9 cellular contexts compared by ENCODE assay signal in genomic region chr16:3188925-3189825, GRCh38. TPM values are rescaled to one million over a fixed set of nuclear protein-coding genes. Genes with fewer than 3 reads are reported as not detected.
DNase-seq lines count a peak whose midpoint lies in the region; ATAC-seq, FAIRE-seq and TF ChIP-seq lines count a peak whose summit lies in the region.
"Had no signal": no experiment of that assay in that cellular context is flagged by ENCODE, and none has a peak within 500 bp of the region (broad histone marks: within the 10 kb centered on the region; RNA-seq: fewer than 3 reads in every experiment).

No MANE protein-coding gene starts in this region.

- no peak overlapping the region for H2BK12ac ChIP-seq in mesenchymal stem cell (ENCODE audit: low read length in 2 of 2)

- H3K14ac ChIP-seq in mesenchymal stem cell (ENCODE audit: low read length in 2 of 2), result no peak overlapping the region

- H3K9me3 Mint-ChIP-seq in MCF 10A (ENCODE audit: unreplicated experiment), result no peaks in the 10 kb centered on the region

- peak overlapping the region; percentile 78 for H3K4me3 Mint-ChIP-seq in MCF 10A (ENCODE audit: unreplicated experiment)

- WGBS in mesenchymal stem cell, result under 1% methylated on average over 58 of the region's 61 CpGs
- 1 to 2% methylated on average over 41 to 52 of the region's 61 CpGs for WGBS in tibial nerve, 2 donors

- no peaks in the 10 kb centered on the region for H3K27me3 Mint-ChIP-seq in MCF 10A (ENCODE audit: insufficient read depth, unreplicated experiment)

- ATAC-seq in GM19397 (IDR thresholded peaks at IDR 0.05; ENCODE audit: unreplicated experiment) (no peak), HG03571 (IDR thresholded peaks at IDR 0.05; ENCODE audit: unreplicated experiment) (no peak)

- H2AFZ ChIP-seq in mesenchymal stem cell (ENCODE audit: low read depth, low read length), result peak overlapping the region; percentile 30

- no peak for FAIRE-seq in RCC 7860 (lab: Jason Lieb, UNC)

- in situ Hi-C loops in ACHN (cut with HindIII; ENCODE audit: low pct_ligation_motif_present, low pct_unique_long_range_greater_than_20kb, low sequenced_read_pairs), result no loop called here

- peaks cover 22% of the 10 kb centered on the region for H3K4me1 ChIP-seq in mesenchymal stem cell (ENCODE audit: control insufficient read depth, insufficient read depth, low read depth, low read length)
- H3K4me1 ChIP-seq in tibial nerve, result peaks cover 0 to 25% (median 8%) of the 10 kb centered on the region in 4 donors

- H3K4me1 Mint-ChIP-seq in MCF 10A (ENCODE audit: insufficient read depth, unreplicated experiment), result peaks cover 5% of the 10 kb centered on the region

- no peak overlapping the region for H2BK120ac ChIP-seq in mesenchymal stem cell (ENCODE audit: low read depth, low read length)

- intact Hi-C loops in MCF 10A (cut with micrococcal nuclease), result loop anchor here (2.0 kb wide), 2 partner anchors 30 to 76 kb away; no protein-coding TSS in a partner anchor

- H3K9me3 ChIP-seq in mesenchymal stem cell (ENCODE audit: control insufficient read depth, low read length), result no peaks in the 10 kb centered on the region
- H3K9me3 ChIP-seq in tibial nerve, result peaks cover 0 to 12% (median 0%) of the 10 kb centered on the region in 4 donors

- H3K27ac ChIP-seq in mesenchymal stem cell (ENCODE audit: low read length, poor library complexity, severe bottlenecking) (no peak overlapping the region), tibial nerve (no peak overlapping the region)

- no peak for TF ChIP-seq CTCF in GM12875 (IDR thresholded peaks at IDR 0.05; ENCODE audit: borderline replicate concordance, insufficient read depth, low read depth, low read length)
- no peak for TF ChIP-seq CTCF in MCF 10A (IDR thresholded peaks at IDR 0.05; ENCODE audit: unreplicated experiment)
- TF ChIP-seq CTCF in tibial nerve (IDR thresholded peaks at IDR 0.05), result no peak

- CTCF ChIA-PET in MCF 10A (lab: Yijun Ruan, JAX), result interaction anchor here (0.6 to 1.2 kb wide), 6 partner anchors 10 to 268 kb away, joined by 3 to 4 read pairs (median 3); no protein-coding TSS in a partner anchor

- no peak overlapping the region for H3K23ac ChIP-seq in mesenchymal stem cell (ENCODE audit: low read length in 2 of 2)

- peaks cover 9 to 43% of the 10 kb centered on the region in 2 experiments for H3K27me3 ChIP-seq in mesenchymal stem cell (ENCODE audit: control insufficient read depth in 1 of 2, insufficient read depth in 1 of 2, low read length in 2 of 2)
- peaks cover 0 to 100% of the 10 kb centered on the region in 2 donors for H3K27me3 ChIP-seq in tibial nerve

- no peaks in the 10 kb centered on the region for H3K36me3 ChIP-seq in mesenchymal stem cell (ENCODE audit: control insufficient read depth in 1 of 2, insufficient read depth in 2 of 2, low read depth in 1 of 2, low read length in 2 of 2)
- no peaks in the 10 kb centered on the region for H3K36me3 ChIP-seq in tibial nerve

- peak overlapping the region in 1 of 2 experiments; percentile 14 for H3K18ac ChIP-seq in mesenchymal stem cell (ENCODE audit: low read depth in 1 of 2, low read length in 2 of 2)

- H3K9ac ChIP-seq in mesenchymal stem cell (ENCODE audit: low read length), result peak overlapping the region; percentile 65

- peak overlapping the region; percentile 50 for H3K27ac Mint-ChIP-seq in MCF 10A (ENCODE audit: low read depth, unreplicated experiment)

- H2BK15ac ChIP-seq in mesenchymal stem cell (ENCODE audit: low read depth, poor library complexity, severe bottlenecking), result no peak overlapping the region

- peak overlapping the region; percentile 71 for H3K4me2 ChIP-seq in mesenchymal stem cell (ENCODE audit: low read length, poor library complexity, severe bottlenecking)

- H3K79me1 ChIP-seq in mesenchymal stem cell (replicated peaks; ENCODE audit: low read length, poor library complexity, severe bottlenecking), result no peaks in the 10 kb centered on the region

- no peak for TF ChIP-seq EP300 in tibial nerve (IDR thresholded peaks at IDR 0.05)

- H2AK5ac ChIP-seq in mesenchymal stem cell (ENCODE audit: low read length, severe bottlenecking), result no peak overlapping the region

- peaks cover 9% of the 10 kb centered on the region for H3K36me3 Mint-ChIP-seq in MCF 10A (ENCODE audit: insufficient read depth, unreplicated experiment)

- peak; percentile 74 for DNase-seq in ACHN
- peak; percentile 63 for DNase-seq in RCC 7860 (ENCODE audit: low spot score)
- DNase-seq in MCF 10A (ENCODE audit: unreplicated experiment), result peak; percentile 72
- DNase-seq in mesenchymal stem cell, result peak; percentile 80
- no peak for DNase-seq in tibial nerve (ENCODE audit: low spot score in 2 of 2)

- H3K4me3 ChIP-seq in GM12875 (ENCODE audit: low read depth, low read length) (peak overlapping the region; percentile 65), mesenchymal stem cell (ENCODE audit: insufficient read depth in 1 of 2, low read depth in 1 of 2, low read length in 2 of 2) (peak overlapping the region; percentile 36 to 78), tibial nerve (peak overlapping the region in 1 of 4 donors; percentile 20)

- peak overlapping the region; percentile 62 for H4K8ac ChIP-seq in mesenchymal stem cell (ENCODE audit: low read length)

- H3K4ac ChIP-seq in mesenchymal stem cell (ENCODE audit: low read depth in 1 of 2, low read length in 2 of 2), result no peak overlapping the region

- no peak for TF ChIP-seq POLR2A in tibial nerve (IDR thresholded peaks at IDR 0.05)

- no TSS peak for BruUV-seq in MCF 10A (replicated peaks; lab: Mats Ljungman, UMichigan)

- no peak overlapping the region for H2BK5ac ChIP-seq in mesenchymal stem cell (ENCODE audit: low read depth, low read length, poor library complexity, severe bottlenecking)

- no peak overlapping the region for H4K91ac ChIP-seq in mesenchymal stem cell (ENCODE audit: low read length)

- POLR2A ChIA-PET in MCF 10A (lab: Yijun Ruan, JAX), result interaction anchor here (0.7 to 1.7 kb wide), 10 partner anchors 11 to 212 kb away, joined by 3 to 11 read pairs (median 4); partner anchors contain the start of genes ZNF174, ZNF200, ZNF263 and ZSCAN32

RNA-seq across cellular contexts. Expression of gene OR1F1, which starts 1.2 kb away (rescaled TPM):
- total RNA-seq in MCF 10A (2022), result not detected in 2 replicates
- 0.28 TPM for polyA plus RNA-seq in mesenchymal stem cell (2013, experiment 1 of 2)
- 0.21 TPM for polyA plus RNA-seq in mesenchymal stem cell (2013, experiment 2 of 2)
- not detected for total RNA-seq in tibial nerve
- total RNA-seq: lung microvascular endothelial cell had no signal

RNA-seq across cellular contexts. Expression of gene ZNF200, which starts 45.8 kb away (rescaled TPM):
- total RNA-seq in MCF 10A (2022) (6.6 and 8.8 TPM in 2 replicates), tibial nerve (10 to 100 TPM in 1 of 4 donors, 1 to 10 TPM in 3; 5.2 to 10.2 (median 9.1) TPM)
- 4.7 TPM for polyA plus RNA-seq in mesenchymal stem cell (2013, experiment 1 of 2)
- polyA plus RNA-seq in mesenchymal stem cell (2013, experiment 2 of 2), result 4.2 TPM

RNA-seq across cellular contexts. Expression of gene ZNF213, which starts 54.3 kb away (rescaled TPM):
- total RNA-seq in MCF 10A (2022) (19.7 and 20.7 TPM in 2 replicates), tibial nerve (10 to 100 TPM in 1 of 4 donors, 1 to 10 TPM in 3; 7.7 to 17.1 (median 8.9) TPM)
- polyA plus RNA-seq in mesenchymal stem cell (2013, experiment 1 of 2), result 6.1 TPM
- polyA plus RNA-seq in mesenchymal stem cell (2013, experiment 2 of 2), result 5.7 TPM

Comparison
In these comparisons a context has a peak if more than half of its experiments do, and no peak if none do; other contexts are left out.
1. DNase-seq: peak in ACHN (single experiment), RCC 7860 (single experiment), MCF 10A (single experiment) and mesenchymal stem cell (single experiment); none in tibial nerve (0 of 2).